ENCODE assay signal across 8 cellular contexts in the genomic region with DNA sequence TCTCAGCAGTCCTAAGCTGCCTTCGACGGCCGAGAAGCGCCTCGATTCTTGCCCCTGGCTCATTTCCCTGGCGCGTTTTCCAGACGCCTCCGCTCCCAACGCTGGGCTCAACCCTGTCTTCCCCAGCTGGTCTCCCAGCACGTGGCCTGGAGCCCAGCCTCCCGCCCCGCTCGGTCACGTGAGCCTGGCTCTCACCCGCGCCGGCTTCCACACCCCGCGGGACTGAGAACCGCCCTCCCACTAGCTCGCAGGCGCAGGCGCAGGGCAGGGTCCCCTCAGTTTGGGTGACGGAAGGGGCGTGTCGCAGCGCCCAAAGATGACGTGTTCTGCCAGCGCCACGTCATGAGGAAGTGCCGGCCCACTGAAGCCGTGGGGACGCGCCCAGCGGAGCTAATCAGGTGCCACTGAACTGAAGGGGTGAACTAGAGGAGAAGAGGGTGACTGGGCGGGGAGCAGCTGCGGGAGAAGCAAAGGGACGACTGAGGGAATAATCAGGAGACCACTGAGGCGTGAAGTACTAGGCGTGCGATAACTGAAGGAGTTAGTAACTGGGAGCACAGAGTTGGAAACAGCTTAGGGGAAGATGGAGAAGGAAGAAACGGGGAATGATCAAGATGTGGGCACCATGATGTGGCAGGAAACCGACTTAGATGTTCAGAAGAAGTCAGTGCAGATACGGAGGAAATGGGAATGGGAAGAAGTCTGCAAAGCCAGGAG. TPM values are rescaled to one million over a fixed set of nuclear protein-coding genes. Genes with fewer than 3 reads are reported as not detected.
A peak's percentile ranks its signal among the peaks of the same experiment; 100 is the strongest.
DNase-seq lines count a peak whose midpoint lies in the region; ATAC-seq and TF ChIP-seq lines count a peak whose summit lies in the region.

A gene with protein sequence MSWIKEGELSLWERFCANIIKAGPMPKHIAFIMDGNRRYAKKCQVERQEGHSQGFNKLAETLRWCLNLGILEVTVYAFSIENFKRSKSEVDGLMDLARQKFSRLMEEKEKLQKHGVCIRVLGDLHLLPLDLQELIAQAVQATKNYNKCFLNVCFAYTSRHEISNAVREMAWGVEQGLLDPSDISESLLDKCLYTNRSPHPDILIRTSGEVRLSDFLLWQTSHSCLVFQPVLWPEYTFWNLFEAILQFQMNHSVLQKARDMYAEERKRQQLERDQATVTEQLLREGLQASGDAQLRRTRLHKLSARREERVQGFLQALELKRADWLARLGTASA (plus strand): TSS at position 343 of the 717 bp plus-strand sequence. CDS start 625 bp downstream, outside the sequence.

- intact Hi-C loops in left lung (cut with DNase I) = no loop called here

- peak within 1 kb of the TSS; percentile 70 to 85 (median 77) for H3K9ac ChIP-seq in BLaER1 treated with 17β-estradiol and CSF1 and Interleukin-3, amounts not matched to agents 10 nM and 100 nM

- peak within 1 kb of the TSS; percentile 68 to 80 (median 74) for H3K4me3 ChIP-seq in BLaER1 treated with 17β-estradiol and CSF1 and Interleukin-3, amounts not matched to agents 10 nM and 100 nM
- H3K4me3 ChIP-seq in left lung = peak within 1 kb of the TSS; percentile 46 to 80

- 0 out of 22 replicates have a peak, but pooled peaks cover 0 to 3% (median 0%) of the 10 kb centered on the region in 11 experiments for H3K9me3 ChIP-seq in BLaER1 treated with 17β-estradiol and CSF1 and Interleukin-3, amounts not matched to agents 10 nM and 100 nM (replicated peaks in 1 of 11)
- no peaks in the 10 kb centered on the region for H3K9me3 ChIP-seq in left lung

- H3K36me3 ChIP-seq in BLaER1 treated with 17β-estradiol and CSF1 and Interleukin-3, amounts not matched to agents 10 nM and 100 nM = peaks cover 17 to 39% (median 33%) of the 10 kb centered on the region in 11 experiments
- H3K36me3 ChIP-seq in left lung = peaks cover 0 to 33% of the 10 kb centered on the region in 2 donors

- ATAC-seq in GM19351 (IDR thresholded peaks at IDR 0.05; ENCODE audit: unreplicated experiment) (peak; percentile 93), HG03521 (IDR thresholded peaks at IDR 0.05; ENCODE audit: unreplicated experiment) (peak; percentile 94), left lung (peak; percentile 98)

- no peak for TF ChIP-seq CTCF in left lung (IDR thresholded peaks at IDR 0.05)

- peak within 1 kb of the TSS; percentile 56 to 81 (median 67); a peak in 21 of 22 replicates for H3K27ac ChIP-seq in BLaER1 treated with 17β-estradiol and CSF1 and Interleukin-3, amounts not matched to agents 10 nM and 100 nM
- peak within 1 kb of the TSS; percentile 58 to 84 for H3K27ac ChIP-seq in left lung

- H3K4me2 ChIP-seq in BLaER1 treated with 17β-estradiol and CSF1 and Interleukin-3, amounts not matched to agents 10 nM and 100 nM = peak within 1 kb of the TSS; percentile 78 to 98 (median 95)

- H3K27me3 ChIP-seq in BLaER1 treated with 17β-estradiol and CSF1 and Interleukin-3, amounts not matched to agents 10 nM and 100 nM = no peaks in the 10 kb centered on the region
- H3K27me3 ChIP-seq in left lung = no peaks in the 10 kb centered on the region

- H4K20me1 ChIP-seq in BLaER1 treated with 17β-estradiol and CSF1 and Interleukin-3, amounts not matched to agents 10 nM and 100 nM = peaks cover 0 to 7% (median 0%) of the 10 kb centered on the region in 11 experiments; a peak in 1 of 22 replicates

- DNase-seq in NCI-H748 (lab: John Stamatoyannopoulos, UW; ENCODE audit: unreplicated experiment) (peak; percentile 95), cortex of kidney (lab: John Stamatoyannopoulos, UW) (peak; percentile 73), left lung (peak; percentile 99 to 100)
- peak; percentile 99 for DNase-seq in activated CD4-positive, alpha-beta T cell treated with anti-CD3 and anti-CD28 coated beads, Interleukin-2, amount 50 U/mL, for 1 hour
- peak; percentile 98 for DNase-seq in stimulated activated CD4-positive, alpha-beta T cell treated with anti-CD3 and anti-CD28 coated beads, Interleukin-2, amount 100 ng/mL, for 48 hours

- H3K4me1 ChIP-seq in BLaER1 treated with 17β-estradiol and CSF1 and Interleukin-3, amounts not matched to agents 10 nM and 100 nM = peaks cover 25 to 40% (median 33%) of the 10 kb centered on the region in 10 experiments
- H3K4me1 ChIP-seq in left lung = peaks cover 16 to 32% of the 10 kb centered on the region in 2 donors

RNA-seq across cellular contexts. Expression of the gene that starts here (rescaled TPM):
- 10 to 100 TPM; 49.6 to 56.0 TPM for total RNA-seq in left lung

Comparison
In these comparisons a context has a peak if more than half of its experiments do, and no peak if none do; other contexts are left out.
1. Peak in every context shown above with its lines: DNase-seq, ATAC-seq, H3K4me3 ChIP-seq and H3K27ac ChIP-seq.